ENCODE assay signal across 1 cellular context in genomic region chr3:180325958-180326357, GRCh38.
TF ChIP-seq lines count a peak whose summit lies in the region.

No MANE protein-coding gene starts in this region.

TF ChIP-seq in GM23338, 12 proteins besides CTCF, POLR2A, EP300 and RAD21 (continued from another document):
- TF ChIP-seq ETS1 (IDR thresholded peaks at IDR 0.05) (no peak), ZNF114 (CRISPR knock-in tag; IDR thresholded peaks at IDR 0.05) (no peak), EZH2 (IDR thresholded peaks at IDR 0.05; ENCODE audit: low read depth, unreplicated experiment) (no peak), REST (IDR thresholded peaks at IDR 0.05; ENCODE audit: unreplicated experiment) (no peak)
